Comparison of ENCODE assay signal across 8 cellular contexts in the genomic region with DNA sequence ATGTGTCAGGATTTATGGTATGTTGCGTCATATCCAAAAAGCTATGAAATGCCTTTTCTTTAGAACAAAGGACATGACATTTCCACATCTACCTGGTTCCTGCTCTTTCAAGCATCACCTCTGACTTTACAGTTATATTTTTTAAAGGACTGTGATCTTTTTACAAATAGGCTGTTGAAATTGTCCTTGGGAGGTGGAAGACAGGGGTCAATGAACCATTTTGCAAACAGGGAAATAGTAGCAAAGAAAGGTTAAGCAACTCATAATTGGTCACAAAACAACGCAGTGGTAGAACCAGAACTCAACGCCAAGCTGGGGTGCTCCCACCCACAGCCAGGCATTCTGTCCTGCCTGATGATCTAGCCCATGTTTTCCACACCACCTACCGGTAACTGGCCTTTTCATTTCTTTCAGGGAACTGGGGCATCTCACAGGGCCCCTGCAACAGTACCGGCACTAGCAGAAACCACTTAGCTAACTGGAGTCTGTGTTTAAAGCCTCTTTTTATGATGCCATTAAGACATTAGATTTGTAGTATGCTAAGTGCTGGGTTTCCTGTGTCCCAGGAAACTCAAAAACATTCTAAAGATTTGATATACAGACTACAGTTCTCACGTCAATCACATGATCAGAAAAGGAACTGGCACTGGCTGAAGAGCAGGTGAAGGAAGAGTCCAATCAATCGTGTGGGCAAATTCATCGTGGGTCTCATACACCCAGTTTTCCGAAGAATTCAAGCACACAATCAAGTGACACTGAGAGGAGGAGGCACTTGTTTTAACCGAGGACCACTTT. TPM values are rescaled to one million over a fixed set of nuclear protein-coding genes. Genes with fewer than 3 reads are reported as not detected.
DNase-seq lines count a peak whose midpoint lies in the region; ATAC-seq and TF ChIP-seq lines count a peak whose summit lies in the region.

No MANE protein-coding gene starts in this region.

- no peaks in the 10 kb centered on the region for H3K27me3 Mint-ChIP-seq in activated CD4-positive, alpha-beta T cell treated with anti-CD3 and anti-CD28 coated beads, Interleukin-2, amount 10 ng/mL, durations not matched to agents 7 days and 5 days

- no peak for DNase-seq in AG04450 (ENCODE audit: low read depth, low spot score)
- peak; percentile 63 for DNase-seq in HPDE6-E6E7 (ENCODE audit: extremely low spot score)
- peak; percentile 30 for DNase-seq in activated CD4-positive, alpha-beta T cell treated with anti-CD3 and anti-CD28 coated beads, Interleukin-2, amount 10 ng/mL, durations not matched to agents 7 days and 5 days
- DNase-seq in fibroblast of villous mesenchyme (ENCODE audit: low read depth) = peak; percentile 85
- DNase-seq in retinal pigment epithelial cell (ENCODE audit: low read depth) = no peak
- no peak for DNase-seq in KG1 (lab: John Stamatoyannopoulos, UW)
- DNase-seq in HUDEP-2 (lab: John Stamatoyannopoulos, UW; ENCODE audit: unreplicated experiment in 76 of 76) = no peak

- peak overlapping the region; percentile 70 for H3K27ac Mint-ChIP-seq in activated CD4-positive, alpha-beta T cell treated with anti-CD3 and anti-CD28 coated beads, Interleukin-2, amount 10 ng/mL, durations not matched to agents 7 days and 5 days

- no peaks in the 10 kb centered on the region for H3K9me3 ChIP-seq in AG04450 (ENCODE audit: control insufficient read depth, insufficient read depth, low read length)

- H3K4me3 ChIP-seq in AG04450 (ENCODE audit: low read depth, low read length) = peak overlapping the region; percentile 31
- peak overlapping the region; percentile 24 for H3K4me3 ChIP-seq in fibroblast of villous mesenchyme (ENCODE audit: low read depth, low read length)
- H3K4me3 ChIP-seq in retinal pigment epithelial cell (ENCODE audit: low read length) = peak overlapping the region; percentile 1

- H3K4me1 Mint-ChIP-seq in activated CD4-positive, alpha-beta T cell treated with anti-CD3 and anti-CD28 coated beads, Interleukin-2, amount 10 ng/mL, durations not matched to agents 7 days and 5 days = peaks cover 96% of the 10 kb centered on the region

- peak overlapping the region; percentile 72 for H3K4me3 Mint-ChIP-seq in activated CD4-positive, alpha-beta T cell treated with anti-CD3 and anti-CD28 coated beads, Interleukin-2, amount 10 ng/mL, durations not matched to agents 7 days and 5 days

- H3K36me3 Mint-ChIP-seq in activated CD4-positive, alpha-beta T cell treated with anti-CD3 and anti-CD28 coated beads, Interleukin-2, amount 10 ng/mL, durations not matched to agents 7 days and 5 days (ENCODE audit: low read depth) = peaks cover 80% of the 10 kb centered on the region

- peak overlapping the region; percentile 11 for H3K27ac ChIP-seq in AG04450 (ENCODE audit: low read depth, low read length)

- no peaks in the 10 kb centered on the region for H3K9me3 Mint-ChIP-seq in activated CD4-positive, alpha-beta T cell treated with anti-CD3 and anti-CD28 coated beads, Interleukin-2, amount 10 ng/mL, durations not matched to agents 7 days and 5 days

- H3K27me3 ChIP-seq in AG04450 (ENCODE audit: control insufficient read depth, insufficient read depth, low read length) = no peaks in the 10 kb centered on the region

- CTCF ChIA-PET in AG04450 (lab: Charles Lee) = interaction anchor here (0.6 to 10.9 kb wide), 10 partner anchors 29 to 1399 kb away, joined by 3 to 154 read pairs (median 6); no protein-coding TSS in a partner anchor
- CTCF ChIA-PET in activated CD4-positive, alpha-beta T cell treated with anti-CD3 and anti-CD28 coated beads, Interleukin-2, amount 10 ng/mL, durations not matched to agents 7 days and 5 days (lab: Charles Lee) = interaction anchor here (0.9 to 2.6 kb wide), 7 partner anchors 9 to 360 kb away, joined by 3 to 14 read pairs (median 4); no protein-coding TSS in a partner anchor

- POLR2A ChIA-PET in AG04450 (lab: Yijun Ruan, JAX) = interaction anchor here (0.7 to 1.5 kb wide), 4 partner anchors 149 to 360 kb away, joined by 3 read pairs; no protein-coding TSS in a partner anchor
- POLR2A ChIA-PET in activated CD4-positive, alpha-beta T cell treated with anti-CD3 and anti-CD28 coated beads, Interleukin-2, amount 10 ng/mL, durations not matched to agents 7 days and 5 days (lab: Charles Lee) = interaction anchor here (0.6 kb wide), 2 partner anchors 50 to 109 kb away, joined by 3 to 5 read pairs; no protein-coding TSS in a partner anchor

- no peak for ATAC-seq in GM21381 (IDR thresholded peaks at IDR 0.05; ENCODE audit: unreplicated experiment)

- peak; percentile 9; the same call in 1 of the 2 replicates for TF ChIP-seq CTCF in AG04450 (IDR thresholded peaks at IDR 0.05; ENCODE audit: low read depth, low read length)
- peak; percentile 5 for TF ChIP-seq CTCF in fibroblast of villous mesenchyme (IDR thresholded peaks at IDR 0.05; ENCODE audit: insufficient read depth, low read depth, low read length)
- no peak for TF ChIP-seq CTCF in retinal pigment epithelial cell (conservative IDR thresholded peaks at IDR 0.05; ENCODE audit: low read depth, low read length)

RNA-seq across cellular contexts. Expression of a gene that starts 13.9 kb away (rescaled TPM):
- 16.6 and 17.0 TPM in 2 replicates for polyA plus RNA-seq in AG04450 (2011; rRNA removed)
- 32.2 and 34.8 TPM in 2 replicates for polyA minus RNA-seq in AG04450 (2011; rRNA and poly(A)+ RNA removed)
- total RNA-seq in activated CD4-positive, alpha-beta T cell treated with anti-CD3 and anti-CD28 coated beads, Interleukin-2, amount 10 ng/mL, durations not matched to agents 7 days and 5 days = 10 to 100 TPM; 97.5 to 99.7 TPM
- 20.3 and 22.9 TPM in 2 replicates for total RNA-seq in fibroblast of villous mesenchyme

Comparison
In these comparisons a context has a peak if more than half of its experiments do, and no peak if none do; other contexts are left out.
1. DNase-seq: peak in HPDE6-E6E7 (single experiment), activated CD4-positive, alpha-beta T cell treated with anti-CD3 and anti-CD28 coated beads, Interleukin-2, amount 10 ng/mL, durations not matched to agents 7 days and 5 days (single experiment) and fibroblast of villous mesenchyme (single experiment); none in AG04450 (single experiment), retinal pigment epithelial cell (single experiment), KG1 (single experiment) and HUDEP-2 (0 of 76).
2. Peak in every context shown above with its lines, with median percentiles within 50 percentile points of each other: H3K4me3 ChIP-seq.